ENCODE assay signal across 8 cellular contexts in the genomic region with DNA sequence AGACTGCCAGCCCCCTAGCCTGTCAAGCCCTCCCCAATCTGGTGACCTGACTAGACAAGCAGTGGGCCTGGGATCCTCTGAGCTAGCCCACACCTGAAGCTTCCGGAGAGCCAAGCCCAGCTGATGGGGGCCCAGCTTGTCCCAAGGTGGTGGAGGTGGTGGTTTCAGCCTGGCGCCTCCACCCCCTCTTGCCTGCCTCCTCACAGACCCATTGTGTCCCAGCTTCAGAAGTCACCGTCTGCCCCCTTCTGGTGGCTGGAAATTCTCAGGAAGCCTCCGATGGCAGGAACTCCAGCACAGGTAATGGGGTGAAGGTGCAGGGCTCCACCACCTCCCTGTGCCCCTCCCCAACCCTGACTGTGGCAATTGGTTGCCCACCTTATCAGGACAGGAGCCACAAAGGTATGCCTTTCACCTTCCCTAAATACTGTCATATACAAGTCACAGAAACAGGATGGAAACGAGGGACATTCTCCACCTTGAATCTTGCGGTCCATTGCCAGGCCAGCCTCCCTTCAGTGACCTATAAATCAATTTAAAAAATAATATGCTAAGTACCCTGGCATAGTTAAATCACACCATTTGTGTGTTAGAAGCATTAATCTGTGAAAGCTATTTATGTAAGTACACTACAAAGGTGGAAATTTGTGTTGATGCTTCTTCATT.
DNase-seq lines count a peak whose midpoint lies in the region; ATAC-seq and TF ChIP-seq lines count a peak whose summit lies in the region.

No MANE protein-coding gene starts in this region.

- H3K9ac ChIP-seq in liver (ENCODE audit: low read depth in 1 of 2, low read length in 2 of 2) = no peak overlapping the region

- H3K4me3 ChIP-seq in liver (ENCODE audit: low read depth in 1 of 3, low read length in 3 of 3) = no peak overlapping the region

- no peak for ATAC-seq in HG03521 (IDR thresholded peaks at IDR 0.05; ENCODE audit: unreplicated experiment)
- ATAC-seq in HG03469 (IDR thresholded peaks at IDR 0.05; ENCODE audit: unreplicated experiment) = no peak

- H3K9me3 ChIP-seq in liver (ENCODE audit: control insufficient read depth in 4 of 4, low read length in 3 of 4) = no peaks in the 10 kb centered on the region

- H3K4me1 Mint-ChIP-seq in chondrocyte (ENCODE audit: low read depth) = no peaks in the 10 kb centered on the region

- no peaks in the 10 kb centered on the region for H3K36me3 Mint-ChIP-seq in chondrocyte (ENCODE audit: low read depth)

- H3K4me1 ChIP-seq in liver (ENCODE audit: control insufficient read depth in 4 of 4, insufficient read depth in 4 of 4, low read length in 3 of 4) = no peaks in the 10 kb centered on the region

- no peak overlapping the region for H3K27ac ChIP-seq in liver (ENCODE audit: low read depth in 1 of 2, low read length in 2 of 2)

- peaks cover 35% of the 10 kb centered on the region for H3K27me3 Mint-ChIP-seq in chondrocyte (ENCODE audit: low read depth)

- TF ChIP-seq RAD21 in liver (IDR thresholded peaks at IDR 0.05) = peak; percentile 86 to 94

- H3K36me3 ChIP-seq in liver (ENCODE audit: control insufficient read depth in 4 of 4, insufficient read depth in 3 of 4, low read depth in 1 of 4, low read length in 3 of 4) = no peaks in the 10 kb centered on the region

- no peak overlapping the region for H3K27ac Mint-ChIP-seq in chondrocyte (ENCODE audit: unreplicated experiment)

- TF ChIP-seq CTCF in chondrocyte (IDR thresholded peaks at IDR 0.05) = peak; percentile 91
- peak; percentile 64 for TF ChIP-seq CTCF in liver (IDR thresholded peaks at IDR 0.05; ENCODE audit: low read depth, low read length, missing input control)

- no peaks in the 10 kb centered on the region for H3K27me3 ChIP-seq in liver (ENCODE audit: control insufficient read depth in 4 of 4, insufficient read depth in 4 of 4, low read length in 3 of 4)

- H3K4me3 Mint-ChIP-seq in chondrocyte (ENCODE audit: unreplicated experiment) = no peak overlapping the region

- DNase-seq in ELR (ENCODE audit: low read depth) (peak; percentile 27), M059J (ENCODE audit: low read depth) (peak; percentile 42), T-helper 1 cell (peak in 3 of 5 donors; percentile 9 to 26 (median 17)), chondrocyte (ENCODE audit: low spot score) (peak; percentile 75)
- peak; percentile 4 to 11 (median 9) for DNase-seq in stimulated activated CD4-positive, alpha-beta T cell treated with anti-CD3 and anti-CD28 coated beads, TNF-alpha, amount 100 ng/mL, for 4 hours (ENCODE audit: low read depth in 3 of 3)

- 31% methylated on average over 6 of the region's 6 CpGs for WGBS in liver

- H3K9me3 Mint-ChIP-seq in chondrocyte (ENCODE audit: low read depth) = no peaks in the 10 kb centered on the region

TF ChIP-seq in liver, 16 proteins besides CTCF, POLR2A, EP300 and RAD21:
- TF ChIP-seq RXRA (IDR thresholded peaks at IDR 0.05) (no peak), EGR1 (IDR thresholded peaks at IDR 0.05; ENCODE audit: low read depth in 2 of 2) (no peak), JUND (IDR thresholded peaks at IDR 0.05) (no peak), SP1 (IDR thresholded peaks at IDR 0.05) (no peak), TAF1 (conservative IDR thresholded peaks at IDR 0.05) (no peak), FOXA1 (IDR thresholded peaks at IDR 0.05) (no peak), FOXA2 (IDR thresholded peaks at IDR 0.05) (no peak), NR2F2 (IDR thresholded peaks at IDR 0.05) (no peak), HNF4A (conservative IDR thresholded peaks at IDR 0.05) (no peak), YY1 (IDR thresholded peaks at IDR 0.05) (no peak), GABPA (IDR thresholded peaks at IDR 0.05 in 1 of 2, conservative IDR thresholded peaks at IDR 0.05 in 1 of 2) (no peak), HNF4G (IDR thresholded peaks at IDR 0.05) (no peak)
- TF ChIP-seq, protein P1, sequence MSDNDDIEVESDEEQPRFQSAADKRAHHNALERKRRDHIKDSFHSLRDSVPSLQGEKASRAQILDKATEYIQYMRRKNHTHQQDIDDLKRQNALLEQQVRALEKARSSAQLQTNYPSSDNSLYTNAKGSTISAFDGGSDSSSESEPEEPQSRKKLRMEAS (IDR thresholded peaks at IDR 0.05) = no peak
- TF ChIP-seq, protein P2, sequence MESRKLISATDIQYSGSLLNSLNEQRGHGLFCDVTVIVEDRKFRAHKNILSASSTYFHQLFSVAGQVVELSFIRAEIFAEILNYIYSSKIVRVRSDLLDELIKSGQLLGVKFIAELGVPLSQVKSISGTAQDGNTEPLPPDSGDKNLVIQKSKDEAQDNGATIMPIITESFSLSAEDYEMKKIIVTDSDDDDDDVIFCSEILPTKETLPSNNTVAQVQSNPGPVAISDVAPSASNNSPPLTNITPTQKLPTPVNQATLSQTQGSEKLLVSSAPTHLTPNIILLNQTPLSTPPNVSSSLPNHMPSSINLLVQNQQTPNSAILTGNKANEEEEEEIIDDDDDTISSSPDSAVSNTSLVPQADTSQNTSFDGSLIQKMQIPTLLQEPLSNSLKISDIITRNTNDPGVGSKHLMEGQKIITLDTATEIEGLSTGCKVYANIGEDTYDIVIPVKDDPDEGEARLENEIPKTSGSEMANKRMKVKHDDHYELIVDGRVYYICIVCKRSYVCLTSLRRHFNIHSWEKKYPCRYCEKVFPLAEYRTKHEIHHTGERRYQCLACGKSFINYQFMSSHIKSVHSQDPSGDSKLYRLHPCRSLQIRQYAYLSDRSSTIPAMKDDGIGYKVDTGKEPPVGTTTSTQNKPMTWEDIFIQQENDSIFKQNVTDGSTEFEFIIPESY (IDR thresholded peaks at IDR 0.05) = no peak
- TF ChIP-seq, protein P3, sequence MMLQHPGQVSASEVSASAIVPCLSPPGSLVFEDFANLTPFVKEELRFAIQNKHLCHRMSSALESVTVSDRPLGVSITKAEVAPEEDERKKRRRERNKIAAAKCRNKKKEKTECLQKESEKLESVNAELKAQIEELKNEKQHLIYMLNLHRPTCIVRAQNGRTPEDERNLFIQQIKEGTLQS (IDR thresholded peaks at IDR 0.05) = no peak
- TF ChIP-seq, protein P4, sequence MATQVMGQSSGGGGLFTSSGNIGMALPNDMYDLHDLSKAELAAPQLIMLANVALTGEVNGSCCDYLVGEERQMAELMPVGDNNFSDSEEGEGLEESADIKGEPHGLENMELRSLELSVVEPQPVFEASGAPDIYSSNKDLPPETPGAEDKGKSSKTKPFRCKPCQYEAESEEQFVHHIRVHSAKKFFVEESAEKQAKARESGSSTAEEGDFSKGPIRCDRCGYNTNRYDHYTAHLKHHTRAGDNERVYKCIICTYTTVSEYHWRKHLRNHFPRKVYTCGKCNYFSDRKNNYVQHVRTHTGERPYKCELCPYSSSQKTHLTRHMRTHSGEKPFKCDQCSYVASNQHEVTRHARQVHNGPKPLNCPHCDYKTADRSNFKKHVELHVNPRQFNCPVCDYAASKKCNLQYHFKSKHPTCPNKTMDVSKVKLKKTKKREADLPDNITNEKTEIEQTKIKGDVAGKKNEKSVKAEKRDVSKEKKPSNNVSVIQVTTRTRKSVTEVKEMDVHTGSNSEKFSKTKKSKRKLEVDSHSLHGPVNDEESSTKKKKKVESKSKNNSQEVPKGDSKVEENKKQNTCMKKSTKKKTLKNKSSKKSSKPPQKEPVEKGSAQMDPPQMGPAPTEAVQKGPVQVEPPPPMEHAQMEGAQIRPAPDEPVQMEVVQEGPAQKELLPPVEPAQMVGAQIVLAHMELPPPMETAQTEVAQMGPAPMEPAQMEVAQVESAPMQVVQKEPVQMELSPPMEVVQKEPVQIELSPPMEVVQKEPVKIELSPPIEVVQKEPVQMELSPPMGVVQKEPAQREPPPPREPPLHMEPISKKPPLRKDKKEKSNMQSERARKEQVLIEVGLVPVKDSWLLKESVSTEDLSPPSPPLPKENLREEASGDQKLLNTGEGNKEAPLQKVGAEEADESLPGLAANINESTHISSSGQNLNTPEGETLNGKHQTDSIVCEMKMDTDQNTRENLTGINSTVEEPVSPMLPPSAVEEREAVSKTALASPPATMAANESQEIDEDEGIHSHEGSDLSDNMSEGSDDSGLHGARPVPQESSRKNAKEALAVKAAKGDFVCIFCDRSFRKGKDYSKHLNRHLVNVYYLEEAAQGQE (IDR thresholded peaks at IDR 0.05) = no peak
TF ChIP-seq in liver: peak in this region for 0.

Comparison
In these comparisons a context has a peak if more than half of its experiments do, and no peak if none do; other contexts are left out.
1. DNase-seq: peak in every context shown above with its lines; median percentile 75 in chondrocyte; 42 in M059J; 27 in ELR; 17 in T-helper 1 cell; 9 in stimulated activated CD4-positive, alpha-beta T cell treated with anti-CD3 and anti-CD28 coated beads, TNF-alpha, amount 100 ng/mL, for 4 hours.